26 cellular contexts compared by ENCODE assay signal in the genomic region with DNA sequence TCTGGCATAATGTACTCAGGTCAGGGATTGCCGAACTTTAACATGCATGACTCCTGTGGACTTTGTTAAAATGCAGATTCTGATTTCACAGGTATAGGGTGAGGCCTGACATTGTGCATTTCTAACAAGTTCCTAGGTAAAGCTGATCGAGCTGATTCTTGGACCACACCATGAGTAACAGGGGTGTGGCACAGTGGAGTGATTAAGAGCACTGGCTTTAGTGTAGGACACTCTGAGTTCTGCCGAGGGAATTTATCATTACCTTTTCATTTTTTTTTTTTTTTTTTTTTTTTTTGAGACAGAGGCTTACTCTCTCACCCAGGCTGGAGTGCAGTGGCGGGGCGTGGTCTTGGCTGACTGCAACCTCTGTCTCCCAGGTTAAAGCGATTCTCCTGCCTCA.
"Had no signal": no experiment of that assay in that cellular context is flagged by ENCODE, and none has a peak within 500 bp of the region (broad histone marks: within the 10 kb centered on the region; RNA-seq: fewer than 3 reads in every experiment).

No MANE protein-coding gene starts in this region.

- DNase-seq: activated CD4-positive, alpha-beta T cell treated with anti-CD3 and anti-CD28 coated beads for 4 hours; activated CD4-positive, alpha-beta T cell treated with anti-CD3 and anti-CD28 coated beads, Interleukin-2, amount 50 U/mL, for 48 hours; activated CD8-positive, alpha-beta memory T cell treated with anti-CD3 and anti-CD28 coated beads for 24 hours; activated effector memory CD4-positive, alpha-beta T cell treated with Interleukin-2 at 50 U/mL for 16 hours; activated naive CD4-positive, alpha-beta T cell treated with Interleukin-2 at 50 U/mL for 16 hours; anterior cingulate cortex; cortex of kidney; effector memory CD8-positive, alpha-beta T cell; foreskin melanocyte; left cardiac atrium; left ventricle myocardium superior; naive B cell; nephron progenitor cell; right lobe of liver; stimulated activated CD4-positive, alpha-beta T cell treated with anti-CD3 and anti-CD28 coated beads, Interleukin-4, amount 100 ng/mL, for 24 hours; stimulated activated naive CD8-positive, alpha-beta T cell treated with anti-CD3 and anti-CD28 coated beads, Interleukin-15, amount 100 ng/mL, for 72 hours; substantia nigra; upper lobe of left lung had no signal

- ATAC-seq: effector memory CD8-positive, alpha-beta T cell; left cardiac atrium; left ventricle myocardium superior; right lobe of liver; stimulated activated effector memory CD8-positive, alpha-beta T cell treated with anti-CD3 and anti-CD28 coated beads, Interleukin-12 subunit alpha, Interleukin-12 subunit beta, amount 100 ng/mL, for 72 hours; stimulated activated naive CD8-positive, alpha-beta T cell treated with anti-CD3 and anti-CD28 coated beads, Interleukin-15, amount 100 ng/mL, for 72 hours had no signal

- H3K9me3 ChIP-seq: esophagus muscularis mucosa, neutrophil, right lobe of liver, upper lobe of left lung, vagina had no signal

- FAIRE-seq: islet of Langerhans, TTC549 had no signal

- H3K27me3 ChIP-seq: esophagus muscularis mucosa, neutrophil, right lobe of liver, upper lobe of left lung, vagina had no signal

- H3K27ac ChIP-seq: esophagus muscularis mucosa, neutrophil, right lobe of liver, skin epidermis, upper lobe of left lung, vagina, VCaP had no signal

- H3K4me3 ChIP-seq: esophagus muscularis mucosa, right lobe of liver, skin epidermis, upper lobe of left lung, vagina had no signal

- H3K36me3 ChIP-seq: neutrophil, right lobe of liver had no signal

- H3K4me1 ChIP-seq: esophagus muscularis mucosa, upper lobe of left lung, vagina had no signal
